20 cellular contexts compared by ENCODE assay signal in the genomic region with DNA sequence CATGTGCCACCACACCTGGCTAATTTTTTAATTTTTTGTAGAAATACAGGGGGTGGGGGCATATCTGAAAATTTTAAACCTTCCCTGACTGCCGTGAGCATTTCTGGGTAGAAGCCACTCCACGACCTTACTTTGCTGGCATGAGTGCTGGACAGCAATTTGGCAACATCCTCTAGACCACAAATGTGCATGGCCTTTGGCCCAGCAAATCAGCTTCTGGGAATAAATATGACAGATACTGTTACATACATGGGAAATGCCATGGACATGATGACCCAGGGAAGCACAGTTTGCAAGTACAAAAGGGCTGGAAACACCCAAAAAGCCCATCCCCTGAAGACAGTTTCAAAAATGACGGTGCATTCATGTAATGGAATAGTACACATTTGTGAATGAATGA. TPM values are rescaled to one million over a fixed set of nuclear protein-coding genes. Genes with fewer than 3 reads are reported as not detected.
A peak's percentile ranks its signal among the peaks of the same experiment; 100 is the strongest.
DNase-seq lines count a peak whose midpoint lies in the region; ATAC-seq and TF ChIP-seq lines count a peak whose summit lies in the region.
"Had no signal": no experiment of that assay in that cellular context is flagged by ENCODE, and none has a peak within 500 bp of the region (broad histone marks: within the 10 kb centered on the region; RNA-seq: fewer than 3 reads in every experiment).

No MANE protein-coding gene starts in this region.

- no peak overlapping the region for H3K4me3 ChIP-seq in right cardiac atrium (ENCODE audit: low read length)
- H3K4me3 ChIP-seq in fibroblast of villous mesenchyme (ENCODE audit: low read depth, low read length) = no peak overlapping the region
- H3K4me3 ChIP-seq in tibial artery = no peak overlapping the region
- H3K4me3 ChIP-seq: GM23338 had no signal

- ATAC-seq in left ventricle myocardium superior (peak; percentile 16), right cardiac atrium (no peak)
- no peak for ATAC-seq in stimulated activated naive B cell treated with anti-CD40 and anti-IgM and Interleukin-4, amounts not matched to agents 10 μg/mL and 1 μg/mL and 100 μg/mL, for 72 hours (replicated peaks)
- ATAC-seq: GM23338; stimulated activated naive CD8-positive, alpha-beta T cell treated with anti-CD3 and anti-CD28 coated beads, Interleukin-15, Interleukin-2, amounts not matched to agents 100 U/mL and 50 U/mL, for 24 hours had no signal

- 74% methylated on average over 3 of the region's 3 CpGs for WGBS in right cardiac atrium

- H3K36me3 ChIP-seq in tibial artery = no peaks in the 10 kb centered on the region

- no peak overlapping the region for H3K4me3 Mint-ChIP-seq in stimulated activated naive B cell treated with anti-CD40 and anti-IgM and Interleukin-4, amounts not matched to agents 10 μg/mL and 1 μg/mL and 100 μg/mL, for 72 hours
- H3K4me3 Mint-ChIP-seq: GM23338; T-helper 2 cell treated with Interferon-gamma antibody and Interleukin-4, amounts not matched to agents 5 μg/mL and 100 μg/mL, for 36 hours had no signal

- TF ChIP-seq CTCF in VCaP (conservative IDR thresholded peaks at IDR 0.05) (no peak), fibroblast of villous mesenchyme (IDR thresholded peaks at IDR 0.05; ENCODE audit: insufficient read depth, low read depth, low read length) (no peak), GM20000 (IDR thresholded peaks at IDR 0.05; ENCODE audit: extremely low read depth, missing control alignments) (no peak), tibial artery (IDR thresholded peaks at IDR 0.05) (no peak)

- no peak overlapping the region for H3K27ac ChIP-seq in right cardiac atrium (ENCODE audit: low read length)
- peak overlapping the region; percentile 93 for H3K27ac ChIP-seq in VCaP
- H3K27ac ChIP-seq in tibial artery = no peak overlapping the region

- intact Hi-C loops in left ventricle myocardium superior (cut with micrococcal nuclease) (no loop called here), right cardiac atrium (cut with DNase I) (no loop called here), tibial artery (cut with DNase I; ENCODE audit: low total_unique reads) (no loop called here)

- H3K9me3 ChIP-seq in right cardiac atrium (ENCODE audit: control insufficient read depth, low read length) (no peaks in the 10 kb centered on the region), tibial artery (no peaks in the 10 kb centered on the region)

- no peak overlapping the region for H3K27ac Mint-ChIP-seq in stimulated activated naive B cell treated with anti-CD40 and anti-IgM and Interleukin-4, amounts not matched to agents 10 μg/mL and 1 μg/mL and 100 μg/mL, for 72 hours
- H3K27ac Mint-ChIP-seq: GM23338; T-helper 2 cell treated with Interferon-gamma antibody and Interleukin-4, amounts not matched to agents 5 μg/mL and 100 μg/mL, for 36 hours had no signal

- no peaks in the 10 kb centered on the region for H3K4me1 Mint-ChIP-seq in stimulated activated naive B cell treated with anti-CD40 and anti-IgM and Interleukin-4, amounts not matched to agents 10 μg/mL and 1 μg/mL and 100 μg/mL, for 72 hours
- H3K4me1 Mint-ChIP-seq: GM23338 had no signal

- H3K4me1 ChIP-seq in right cardiac atrium (ENCODE audit: control insufficient read depth, insufficient read depth, low read length) = no peaks in the 10 kb centered on the region
- peaks cover 0 to 20% (median 3%) of the 10 kb centered on the region in 4 donors for H3K4me1 ChIP-seq in tibial artery

- no peak for DNase-seq in left ventricle myocardium superior
- DNase-seq in right cardiac atrium = no peak
- peak; percentile 64 for DNase-seq in fibroblast of villous mesenchyme (ENCODE audit: low read depth)
- DNase-seq in stromal cell of bone marrow (ENCODE audit: low read depth) = peak; percentile 42
- no peak for DNase-seq in GM20000 (ENCODE audit: low spot score)
- DNase-seq in tibial artery = no peak
- no peak for DNase-seq in stimulated activated naive B cell treated with anti-CD40 and anti-IgM and Interleukin-4, amounts not matched to agents 10 μg/mL and 1 μg/mL and 100 μg/mL, for 72 hours
- DNase-seq: activated CD4-positive, alpha-beta T cell treated with anti-CD3 and anti-CD28 coated beads, Interleukin-2, amount 50 U/mL, for 4 hours; cortex of kidney; KBM-7; midbrain; NCI-H1694; NCI-H69; nucleus accumbens; SHP77; small intestine; stimulated activated naive CD8-positive, alpha-beta T cell treated with anti-CD3 and anti-CD28 coated beads, Interleukin-15, Interleukin-2, amounts not matched to agents 100 U/mL and 50 U/mL, for 24 hours had no signal

- no peaks in the 10 kb centered on the region for H3K9me3 Mint-ChIP-seq in stimulated activated naive B cell treated with anti-CD40 and anti-IgM and Interleukin-4, amounts not matched to agents 10 μg/mL and 1 μg/mL and 100 μg/mL, for 72 hours
- H3K9me3 Mint-ChIP-seq: GM23338; T-helper 2 cell treated with Interferon-gamma antibody and Interleukin-4, amounts not matched to agents 5 μg/mL and 100 μg/mL, for 36 hours had no signal

- H3K27me3 ChIP-seq in right cardiac atrium (ENCODE audit: control insufficient read depth, insufficient read depth) = no peaks in the 10 kb centered on the region
- no peaks in the 10 kb centered on the region for H3K27me3 ChIP-seq in tibial artery

- peaks cover 0 to 1% of the 10 kb centered on the region in 2 donors for H3K36me3 Mint-ChIP-seq in stimulated activated naive B cell treated with anti-CD40 and anti-IgM and Interleukin-4, amounts not matched to agents 10 μg/mL and 1 μg/mL and 100 μg/mL, for 72 hours

- peaks cover 27 to 49% of the 10 kb centered on the region in 2 donors for H3K27me3 Mint-ChIP-seq in stimulated activated naive B cell treated with anti-CD40 and anti-IgM and Interleukin-4, amounts not matched to agents 10 μg/mL and 1 μg/mL and 100 μg/mL, for 72 hours

RNA-seq across cellular contexts. Expression of gene PVR, which starts 3.2 kb away (rescaled TPM):
- total RNA-seq in left ventricle myocardium superior (40.7 TPM), right cardiac atrium (10 to 100 TPM; 25.0 to 44.8 (median 33.9) TPM), fibroblast of villous mesenchyme (114 and 156 TPM in 2 replicates)
- polyA plus RNA-seq in right cardiac atrium = 27.3 TPM

RNA-seq across cellular contexts. Expression of gene IGSF23, which starts 27.2 kb away (rescaled TPM):
- total RNA-seq in left ventricle myocardium superior = not detected
- total RNA-seq in right cardiac atrium = not detected
- not detected for polyA plus RNA-seq in right cardiac atrium
- 0.32 and 0.43 TPM in 2 replicates for total RNA-seq in fibroblast of villous mesenchyme
- total RNA-seq: GM23338 had no signal
- polyA plus RNA-seq: GM23338 had no signal

RNA-seq across cellular contexts. Expression of gene CEACAM19, which starts 30.8 kb away (rescaled TPM):
- total RNA-seq in left ventricle myocardium superior (4.2 TPM), right cardiac atrium (1 to 10 TPM; 1.8 to 6.1 (median 2.3) TPM), fibroblast of villous mesenchyme (2.6 and 5.6 TPM in 2 replicates)
- 4.4 TPM for polyA plus RNA-seq in right cardiac atrium

RNA-seq across cellular contexts. Expression of gene CEACAM16, which starts 58.4 kb away (rescaled TPM):
- not detected for total RNA-seq in left ventricle myocardium superior
- not detected for total RNA-seq in right cardiac atrium
- not detected for polyA plus RNA-seq in right cardiac atrium
- total RNA-seq in fibroblast of villous mesenchyme = under 0.01 and 0.32 TPM in 2 replicates
- total RNA-seq: GM23338 had no signal
- polyA plus RNA-seq: GM23338, small intestine had no signal

Comparison
In these comparisons a context has a peak if more than half of its experiments do, and no peak if none do; other contexts are left out.
1. DNase-seq: peak in fibroblast of villous mesenchyme (single experiment) and stromal cell of bone marrow (single experiment); none in left ventricle myocardium superior (single experiment), right cardiac atrium (0 of 3), GM20000 (single experiment), tibial artery (0 of 2) and stimulated activated naive B cell treated with anti-CD40 and anti-IgM and Interleukin-4, amounts not matched to agents 10 μg/mL and 1 μg/mL and 100 μg/mL, for 72 hours (single experiment).